ENCODE assay signal across 8 cellular contexts in genomic region chrX:101390664-101391525, GRCh38. TPM values are rescaled to one million over a fixed set of nuclear protein-coding genes. Genes with fewer than 3 reads are reported as not detected.
A peak's percentile ranks its signal among the peaks of the same experiment; 100 is the strongest.
DNase-seq lines count a peak whose midpoint lies in the region; ATAC-seq and TF ChIP-seq lines count a peak whose summit lies in the region.

Gene RPL36A (plus strand): TSS chrX:101391011. CDS start chrX:101391044, 33 bp downstream.

- H3K4me2 ChIP-seq in trophoblast cell (ENCODE audit: low read length), result peak within 1 kb of the TSS; percentile 79

- peak within 1 kb of the TSS; percentile 89 for H2BK12ac ChIP-seq in trophoblast cell (ENCODE audit: low read length)

- TF ChIP-seq CTCF in cardiac muscle cell (IDR thresholded peaks at IDR 0.05; ENCODE audit: low read depth, low read length) (peak; percentile 79), transverse colon (IDR thresholded peaks at IDR 0.05) (peak; percentile 52 to 69 (median 61))

- H3K27me3 ChIP-seq in cardiac muscle cell (no peaks in the 10 kb centered on the region), trophoblast cell (ENCODE audit: insufficient read depth, low read length) (no peaks in the 10 kb centered on the region), transverse colon (no peaks in the 10 kb centered on the region)

- in situ Hi-C loops in transverse colon (cut with MboI; ENCODE audit: low pct_ligation_motif_present in 1 of 4, low pct_unique_long_range_greater_than_20kb in 1 of 4, low sequenced_read_pairs in 3 of 4), result no loop called here

- WGBS in trophoblast cell (ENCODE audit: extremely low coverage, insufficient coverage, insufficient read length), result no CpG with 5 or more reads among the region's 47 CpGs
- 37% methylated on average over 36 of the region's 47 CpGs; no CpG with 5 or more reads in 1 of the 2 donors for WGBS in transverse colon (ENCODE audit: low coverage in 1 of 2), 2 donors

- no peaks in the 10 kb centered on the region for H3K9me3 Mint-ChIP-seq in activated naive CD8-positive, alpha-beta T cell (ENCODE audit: low read depth)

- H3K27ac Mint-ChIP-seq in activated naive CD8-positive, alpha-beta T cell, result peak within 1 kb of the TSS; percentile 99

- peaks cover 23% of the 10 kb centered on the region for H3K36me3 Mint-ChIP-seq in activated naive CD8-positive, alpha-beta T cell

- peaks cover 6% of the 10 kb centered on the region for H3K79me2 ChIP-seq in trophoblast cell (ENCODE audit: control insufficient read depth, insufficient read depth, low read length, poor library complexity)

- H2BK120ac ChIP-seq in trophoblast cell (ENCODE audit: insufficient read depth, low read length, poor library complexity), result no peak within 1 kb of the TSS

- peak within 1 kb of the TSS; percentile 79 for H2AFZ ChIP-seq in trophoblast cell (ENCODE audit: insufficient read depth, low read length, poor library complexity)

- peak within 1 kb of the TSS; percentile 92 for H3K14ac ChIP-seq in trophoblast cell (ENCODE audit: low read length)

- peak within 1 kb of the TSS; percentile 70 for H3K27ac ChIP-seq in cardiac muscle cell
- peak within 1 kb of the TSS; percentile 44 for H3K27ac ChIP-seq in trophoblast cell (ENCODE audit: low read depth, low read length)
- peak within 1 kb of the TSS; percentile 65 to 88 (median 79) for H3K27ac ChIP-seq in transverse colon

- DNase-seq in NCI-H1092 treated with DMSO at 0.1 percent for 48 hours (lab: John Stamatoyannopoulos, UW) (peak; percentile 97), SKM-1 (lab: John Stamatoyannopoulos, UW; ENCODE audit: unreplicated experiment) (peak; percentile 63), cardiac muscle cell (ENCODE audit: low read depth in 1 of 2, low spot score in 1 of 2) (peak; percentile 92 to 93), trophoblast cell (peak; percentile 80 to 85), transverse colon (peak; percentile 88)

- H3K4me3 ChIP-seq in cardiac muscle cell (peak within 1 kb of the TSS; percentile 78), trophoblast cell (ENCODE audit: low read depth, low read length) (peak within 1 kb of the TSS; percentile 74), transverse colon (peak within 1 kb of the TSS; percentile 19 to 61 (median 43))

- H3K4me1 ChIP-seq in cardiac muscle cell (ENCODE audit: low read depth) (no peaks in the 10 kb centered on the region), trophoblast cell (ENCODE audit: control insufficient read depth in 1 of 2, insufficient read depth in 2 of 2, low read length in 2 of 2) (peaks cover 2 to 6% of the 10 kb centered on the region in 2 experiments), transverse colon (peaks cover 0 to 13% (median 0%) of the 10 kb centered on the region in 4 donors)

- TF ChIP-seq EP300 in transverse colon (IDR thresholded peaks at IDR 0.05; ENCODE audit: low read depth), result no peak

- H3K9ac ChIP-seq in trophoblast cell (ENCODE audit: low read length), result peak within 1 kb of the TSS; percentile 70

- no peak within 1 kb of the TSS for H3K23ac ChIP-seq in trophoblast cell (ENCODE audit: low read length)

- H2BK5ac ChIP-seq in trophoblast cell (ENCODE audit: low read depth, low read length, poor library complexity), result peak within 1 kb of the TSS; percentile 61

- intact Hi-C loops in transverse colon (cut with DNase I; ENCODE audit: low total_unique reads), result no loop called here

- peak within 1 kb of the TSS; percentile 93 for H4K8ac ChIP-seq in trophoblast cell (ENCODE audit: low read depth, low read length)

- H2AK5ac ChIP-seq in trophoblast cell (ENCODE audit: low read length), result peak within 1 kb of the TSS; percentile 54

- peak within 1 kb of the TSS; percentile 87 for H3K4ac ChIP-seq in trophoblast cell (ENCODE audit: low read depth, low read length)

- peak; percentile 89 for TF ChIP-seq POLR2A in GM10847 (IDR thresholded peaks at IDR 0.05; ENCODE audit: extremely low read depth, insufficient read length)
- peak; percentile 90 for TF ChIP-seq POLR2A in transverse colon (IDR thresholded peaks at IDR 0.05)

- H4K91ac ChIP-seq in trophoblast cell (ENCODE audit: low read depth, low read length), result peak within 1 kb of the TSS; percentile 87

- peak within 1 kb of the TSS; percentile 95 for H3K4me3 Mint-ChIP-seq in activated naive CD8-positive, alpha-beta T cell

- H3K4me1 Mint-ChIP-seq in activated naive CD8-positive, alpha-beta T cell (ENCODE audit: low read depth), result peaks cover 16% of the 10 kb centered on the region

- H3K36me3 ChIP-seq in cardiac muscle cell (peaks cover 6% of the 10 kb centered on the region), trophoblast cell (ENCODE audit: control insufficient read depth in 1 of 2, insufficient read depth in 2 of 2, low read length in 2 of 2) (peaks cover 2 to 6% of the 10 kb centered on the region in 2 experiments), transverse colon (no peaks in the 10 kb centered on the region)

- H3K79me1 ChIP-seq in trophoblast cell (ENCODE audit: low read length), result peaks cover 5% of the 10 kb centered on the region

- peak within 1 kb of the TSS; percentile 83 for H4K12ac ChIP-seq in trophoblast cell (ENCODE audit: low read depth, low read length)

- peak; percentile 76 for ATAC-seq in HG02623 (IDR thresholded peaks at IDR 0.05; ENCODE audit: unreplicated experiment)

- no peaks in the 10 kb centered on the region for H3K27me3 Mint-ChIP-seq in activated naive CD8-positive, alpha-beta T cell

- peak within 1 kb of the TSS; percentile 88 for H3K18ac ChIP-seq in trophoblast cell (ENCODE audit: low read length)

- H3K9me3 ChIP-seq in cardiac muscle cell (ENCODE audit: low read depth) (no peaks in the 10 kb centered on the region), trophoblast cell (ENCODE audit: insufficient read depth, low read depth, low read length) (no peaks in the 10 kb centered on the region), transverse colon (no peaks in the 10 kb centered on the region)

RNA-seq across cellular contexts. Expression of gene RPL36A, which starts in this region (rescaled TPM):
- total RNA-seq in cardiac muscle cell (3,802 and 4,744 TPM in 2 replicates), transverse colon (100 to 1,000 TPM; 227 to 838 (median 617) TPM)
- 293 and 403 TPM in 2 replicates for polyA plus RNA-seq in cardiac muscle cell
- 2,211 and 2,301 TPM in 2 replicates for polyA plus RNA-seq in trophoblast cell (2013)

Comparison
In these comparisons a context has a peak if more than half of its experiments do, and no peak if none do; other contexts are left out.
1. Peak in every context shown above with its lines: DNase-seq, ATAC-seq, H3K4me3 ChIP-seq and H3K27ac ChIP-seq.